21 cellular contexts compared by ENCODE assay signal in genomic region chr7:122135275-122135674, GRCh38.
"Had no signal": no experiment of that assay in that cellular context is flagged by ENCODE, and none has a peak within 500 bp of the region (broad histone marks: within the 10 kb centered on the region; RNA-seq: fewer than 3 reads in every experiment).

No MANE protein-coding gene starts in this region.

- H3K27me3 ChIP-seq: ovary, right lobe of liver, tibial nerve, vagina had no signal

- H3K36me3 Mint-ChIP-seq: activated CD4-positive, alpha-beta memory T cell treated with anti-CD3 and anti-CD28 coated beads for 36 hours; activated naive CD8-positive, alpha-beta T cell treated with anti-CD3 and anti-CD28 coated beads, Interleukin-2, amount 10 ng/mL, durations not matched to agents 7 days and 5 days; natural killer cell treated with Interleukin-12 subunit alpha and Interleukin-12 subunit beta and Interleukin-15 and Interleukin-18, amount 100 ng/mL, for 72 hours had no signal

- H3K9me3 Mint-ChIP-seq: activated B cell treated with CpG ODN at 0.5 μM for 24 hours; activated naive CD8-positive, alpha-beta T cell treated with anti-CD3 and anti-CD28 coated beads, Interleukin-2, amount 10 ng/mL, durations not matched to agents 7 days and 5 days; natural killer cell treated with Interleukin-12 subunit alpha and Interleukin-12 subunit beta and Interleukin-15 and Interleukin-18, amount 100 ng/mL, for 72 hours; T-helper 1 cell treated with Interleukin-12 subunit alpha and Interleukin-12 subunit beta and Interleukin-4 antibody, amounts not matched to agents 30 μg/mL and 1 μg/mL, for 36 hours had no signal

- H3K9me3 ChIP-seq: ovary, right lobe of liver, tibial nerve, vagina had no signal

- H3K27me3 Mint-ChIP-seq: activated naive CD8-positive, alpha-beta T cell treated with anti-CD3 and anti-CD28 coated beads, Interleukin-2, amount 10 ng/mL, durations not matched to agents 7 days and 5 days had no signal

- H3K27ac ChIP-seq: coronary artery, ovary, right lobe of liver, skin epidermis, tibial nerve, vagina had no signal

- H3K27ac Mint-ChIP-seq: activated B cell treated with CpG ODN at 0.5 μM for 24 hours; activated CD4-positive, alpha-beta memory T cell treated with anti-CD3 and anti-CD28 coated beads for 36 hours; activated CD4-positive, alpha-beta T cell treated with anti-CD3 and anti-CD28 coated beads for 36 hours; activated naive CD4-positive, alpha-beta T cell treated with anti-CD3 and anti-CD28 coated beads for 36 hours; activated naive CD8-positive, alpha-beta T cell treated with anti-CD3 and anti-CD28 coated beads, Interleukin-2, amount 10 ng/mL, durations not matched to agents 7 days and 5 days; natural killer cell treated with Interleukin-12 subunit alpha and Interleukin-12 subunit beta and Interleukin-15 and Interleukin-18, amount 100 ng/mL, for 72 hours; stimulated activated naive CD8-positive, alpha-beta T cell treated with anti-CD3 and anti-CD28 coated beads, Interleukin-15, amount 100 ng/mL, for 72 hours; T-helper 1 cell treated with Interleukin-12 subunit alpha and Interleukin-12 subunit beta and Interleukin-4 antibody, amounts not matched to agents 30 μg/mL and 1 μg/mL, for 36 hours had no signal

- H3K4me3 Mint-ChIP-seq: activated B cell treated with CpG ODN at 0.5 μM for 24 hours; activated CD4-positive, alpha-beta memory T cell treated with anti-CD3 and anti-CD28 coated beads for 36 hours; activated CD4-positive, alpha-beta T cell treated with anti-CD3 and anti-CD28 coated beads for 36 hours; activated naive CD4-positive, alpha-beta T cell treated with anti-CD3 and anti-CD28 coated beads for 36 hours; activated naive CD8-positive, alpha-beta T cell treated with anti-CD3 and anti-CD28 coated beads, Interleukin-2, amount 10 ng/mL, durations not matched to agents 7 days and 5 days; natural killer cell treated with Interleukin-12 subunit alpha and Interleukin-12 subunit beta and Interleukin-15 and Interleukin-18, amount 100 ng/mL, for 72 hours; stimulated activated naive CD8-positive, alpha-beta T cell treated with anti-CD3 and anti-CD28 coated beads, Interleukin-15, amount 100 ng/mL, for 72 hours; T-helper 1 cell treated with Interleukin-12 subunit alpha and Interleukin-12 subunit beta and Interleukin-4 antibody, amounts not matched to agents 30 μg/mL and 1 μg/mL, for 36 hours had no signal

- H3K4me3 ChIP-seq: coronary artery, ovary, right lobe of liver, skin epidermis, tibial nerve, vagina had no signal

- ATAC-seq: activated CD4-positive, alpha-beta T cell treated with anti-CD3 and anti-CD28 coated beads for 36 hours; left lobe of liver; natural killer cell treated with Interleukin-12 subunit alpha and Interleukin-12 subunit beta and Interleukin-15 and Interleukin-18, amount 100 ng/mL, for 72 hours; right lobe of liver; stimulated activated naive CD8-positive, alpha-beta T cell treated with anti-CD3 and anti-CD28 coated beads, Interleukin-15, amount 100 ng/mL, for 72 hours had no signal

- DNase-seq: activated B cell treated with CpG ODN at 0.5 μM for 24 hours; activated CD4-positive, alpha-beta memory T cell treated with anti-CD3 and anti-CD28 coated beads for 36 hours; activated CD4-positive, alpha-beta T cell treated with anti-CD3 and anti-CD28 coated beads for 36 hours; activated naive CD4-positive, alpha-beta T cell treated with anti-CD3 and anti-CD28 coated beads for 36 hours; activated naive CD8-positive, alpha-beta T cell treated with anti-CD3 and anti-CD28 coated beads, Interleukin-2, amount 10 ng/mL, durations not matched to agents 7 days and 5 days; activated T-cell treated with anti-CD3 and anti-CD28 coated beads, Interleukin-2, amount 50 U/mL, for 48 hours; amniotic stem cell; cerebellar nuclear complex; midbrain; ovary; right lobe of liver; stimulated activated CD4-positive, alpha-beta T cell treated with anti-CD3 and anti-CD28 coated beads, Interleukin-1b, Interleukin-23, amount 100 ng/mL, for 48 hours; stimulated activated naive CD8-positive, alpha-beta T cell treated with anti-CD3 and anti-CD28 coated beads, Interleukin-15, amount 100 ng/mL, for 72 hours; T1000 had no signal

- H3K36me3 ChIP-seq: ovary, right lobe of liver, vagina had no signal
